ENCODE assay signal across 8 cellular contexts in the genomic region with DNA sequence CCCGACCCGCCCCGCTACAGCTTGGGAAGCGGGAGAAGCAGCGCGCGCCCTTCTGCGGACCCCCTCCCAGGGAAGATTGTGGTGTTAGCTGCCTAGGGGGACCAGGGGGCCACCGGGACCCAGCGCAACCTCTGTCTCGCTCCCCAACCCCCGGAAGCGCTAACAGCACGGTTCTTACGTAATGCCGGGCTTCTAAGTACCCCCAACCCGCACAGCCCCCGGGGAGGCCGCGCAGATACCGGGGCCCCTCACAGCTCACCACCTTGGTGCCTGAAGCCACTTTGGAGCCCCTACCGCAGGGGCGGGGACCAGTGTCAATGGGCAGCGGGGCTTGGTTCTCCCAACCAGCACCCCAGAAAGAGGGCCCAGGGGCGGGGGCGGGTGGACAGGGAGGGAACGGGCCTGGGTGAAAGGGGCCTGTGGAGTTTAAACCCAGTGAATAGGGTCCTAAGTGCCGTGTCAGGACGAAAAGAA. TPM values are rescaled to one million over a fixed set of nuclear protein-coding genes. Genes with fewer than 3 reads are reported as not detected.
DNase-seq lines count a peak whose midpoint lies in the region; ATAC-seq and TF ChIP-seq lines count a peak whose summit lies in the region.

No MANE protein-coding gene starts in this region.

- H3K4me3 Mint-ChIP-seq in activated T-cell treated with anti-CD3 and anti-CD28 coated beads, Interleukin-2, amount 50 U/mL, for 4 hours = peak overlapping the region; percentile 77
- H3K4me3 Mint-ChIP-seq in memory B cell = peak overlapping the region; percentile 78
- H3K4me3 Mint-ChIP-seq in type B pancreatic cell = peak overlapping the region; percentile 88

- peaks cover 29% of the 10 kb centered on the region for H3K27me3 Mint-ChIP-seq in activated T-cell treated with anti-CD3 and anti-CD28 coated beads, Interleukin-2, amount 50 U/mL, for 4 hours (ENCODE audit: low read depth)
- H3K27me3 Mint-ChIP-seq in memory B cell = peaks cover 17% of the 10 kb centered on the region
- H3K27me3 Mint-ChIP-seq in type B pancreatic cell = peaks cover 52% of the 10 kb centered on the region

- TF ChIP-seq CTCF in choroid plexus epithelial cell (conservative IDR thresholded peaks at IDR 0.05; ENCODE audit: low read depth, low read length) (no peak), type B pancreatic cell (conservative IDR thresholded peaks at IDR 0.05) (no peak)

- H3K9me3 Mint-ChIP-seq in activated T-cell treated with anti-CD3 and anti-CD28 coated beads, Interleukin-2, amount 50 U/mL, for 4 hours = no peaks in the 10 kb centered on the region
- H3K9me3 Mint-ChIP-seq in memory B cell (no peaks in the 10 kb centered on the region), type B pancreatic cell (no peaks in the 10 kb centered on the region)

- H3K4me1 Mint-ChIP-seq in activated T-cell treated with anti-CD3 and anti-CD28 coated beads, Interleukin-2, amount 50 U/mL, for 4 hours (ENCODE audit: low read depth) = peaks cover 11% of the 10 kb centered on the region
- peaks cover 11% of the 10 kb centered on the region for H3K4me1 Mint-ChIP-seq in memory B cell
- peaks cover 17% of the 10 kb centered on the region for H3K4me1 Mint-ChIP-seq in type B pancreatic cell (ENCODE audit: unreplicated experiment)

- H3K36me3 Mint-ChIP-seq in activated T-cell treated with anti-CD3 and anti-CD28 coated beads, Interleukin-2, amount 50 U/mL, for 4 hours (ENCODE audit: insufficient read depth) = no peaks in the 10 kb centered on the region
- H3K36me3 Mint-ChIP-seq in memory B cell (no peaks in the 10 kb centered on the region), type B pancreatic cell (no peaks in the 10 kb centered on the region)

- peak; percentile 17 to 23 for ATAC-seq in activated T-cell treated with anti-CD3 and anti-CD28 coated beads, Interleukin-2, amount 50 U/mL, for 4 hours
- ATAC-seq in memory B cell (ENCODE audit: low read depth) (peak; percentile 27), HG02973 (IDR thresholded peaks at IDR 0.05; ENCODE audit: unreplicated experiment) (no peak)

- DNase-seq in activated T-cell treated with anti-CD3 and anti-CD28 coated beads, Interleukin-2, amount 50 U/mL, for 4 hours = no peak
- DNase-seq in activated T-cell treated with anti-CD3 and anti-CD28 coated beads, Interleukin-2, amount 50 U/mL, for 48 hours = no peak
- DNase-seq in choroid plexus epithelial cell (ENCODE audit: low read depth) = no peak
- DNase-seq in memory B cell (ENCODE audit: low spot score in 2 of 2) = no peak
- DNase-seq in type B pancreatic cell (ENCODE audit: extremely low spot score, unreplicated experiment) = no peak
- no peak for DNase-seq in stimulated activated CD8-positive, alpha-beta memory T cell treated with anti-CD3 and anti-CD28 coated beads, Interleukin-4, amount 100 ng/mL, for 48 hours
- DNase-seq in DMS53 treated with DMSO at 0.1 percent for 48 hours (lab: John Stamatoyannopoulos, UW; ENCODE audit: unreplicated experiment) = no peak

- H3K27ac Mint-ChIP-seq in memory B cell = no peak overlapping the region
- no peak overlapping the region for H3K27ac Mint-ChIP-seq in type B pancreatic cell

- peak overlapping the region; percentile 71 for H3K4me3 ChIP-seq in choroid plexus epithelial cell (ENCODE audit: low read depth, low read length)

RNA-seq across cellular contexts. Expression of gene MPP2, which starts 0.3 kb away (rescaled TPM):
- under 1 TPM; 0.21 to 0.91 (median 0.54) TPM for total RNA-seq in activated T-cell treated with anti-CD3 and anti-CD28 coated beads, Interleukin-2, amount 50 U/mL, for 4 hours
- total RNA-seq in type B pancreatic cell (ENCODE audit: low replicate concordance) = 5.2 and 18.5 TPM in 2 replicates

RNA-seq across cellular contexts. Expression of gene PPY, which starts 35.3 kb away (rescaled TPM):
- total RNA-seq in activated T-cell treated with anti-CD3 and anti-CD28 coated beads, Interleukin-2, amount 50 U/mL, for 4 hours = not detected
- 29.8 and 65.9 TPM in 2 replicates for total RNA-seq in type B pancreatic cell (ENCODE audit: low replicate concordance)

RNA-seq across cellular contexts. Expression of gene PYY, which starts 46.8 kb away (rescaled TPM):
- not detected for total RNA-seq in activated T-cell treated with anti-CD3 and anti-CD28 coated beads, Interleukin-2, amount 50 U/mL, for 4 hours
- 2.3 and 3.5 TPM in 2 replicates for total RNA-seq in type B pancreatic cell (ENCODE audit: low replicate concordance)

Comparison
In these comparisons a context has a peak if more than half of its experiments do, and no peak if none do; other contexts are left out.
1. RNA of gene PPY, which starts 35.3 kb away (total RNA-seq): 29.8 to 65.9 TPM in type B pancreatic cell; not detected in activated T-cell treated with anti-CD3 and anti-CD28 coated beads, Interleukin-2, amount 50 U/mL, for 4 hours; every median in the first group is over 10 times any median in the second.
2. Peak in every context shown above with its lines, with median percentiles within 50 percentile points of each other: H3K4me3 Mint-ChIP-seq.